ENCODE assay signal across 1 cellular context in genomic region chr1:43199093-43199726, GRCh38.
TF ChIP-seq lines count a peak whose summit lies in the region.

No MANE protein-coding gene starts in this region.

TF ChIP-seq in HepG2, 621 proteins besides CTCF, POLR2A, EP300 and RAD21:
- TF ChIP-seq ZNF646 (CRISPR knock-in tag; IDR thresholded peaks at IDR 0.05) (no peak), ZBTB20 (CRISPR knock-in tag; IDR thresholded peaks at IDR 0.05; ENCODE audit: borderline replicate concordance, low read depth) (no peak)
TF ChIP-seq in HepG2: peak in this region for 0.
